8 cellular contexts compared by ENCODE assay signal in genomic region chr9:41237110-41237749, GRCh38. TPM values are rescaled to one million over a fixed set of nuclear protein-coding genes. Genes with fewer than 3 reads are reported as not detected.
DNase-seq lines count a peak whose midpoint lies in the region; TF ChIP-seq lines count a peak whose summit lies in the region.
"Not testable (repeated sequence)": the region's sequence is repeated elsewhere in the genome, so short reads cannot be mapped to it uniquely, and the experiment has no call there.

No MANE protein-coding gene starts in this region.

- not testable (repeated sequence) for H2AFZ ChIP-seq in osteoblast (ENCODE audit: low read length)

- not testable (repeated sequence) for TF ChIP-seq CTCF in HEK293 (tag by site-specific recombination; IDR thresholded peaks at IDR 0.05); WI38 (IDR thresholded peaks at IDR 0.05; ENCODE audit: low read depth, low read length); endothelial cell (IDR thresholded peaks at IDR 0.05; ENCODE audit: unreplicated experiment); osteoblast (IDR thresholded peaks at IDR 0.05; ENCODE audit: extremely low read depth, low read depth, low read length); suprapubic skin (IDR thresholded peaks at IDR 0.05)

- H3K27ac ChIP-seq in CD4-positive, alpha-beta memory T cell (ENCODE audit: low read depth, low read length); HEK293 (ENCODE audit: extremely low read depth, low read depth, low read length); osteoblast (ENCODE audit: low read depth, low read length); suprapubic skin: not testable (repeated sequence)

- TF ChIP-seq POLR2A in suprapubic skin (IDR thresholded peaks at IDR 0.05), result not testable (repeated sequence)

- H3K4me3 ChIP-seq in CD4-positive, alpha-beta memory T cell (ENCODE audit: low read length in 2 of 2); osteoblast (ENCODE audit: insufficient read depth, low read length): not testable (repeated sequence)
- H3K4me3 ChIP-seq in HEK293 (ENCODE audit: low read depth, low read length), result peak overlapping the region; percentile 32
- 0 out of 2 replicates have a peak overlapping the region, but pooled peaks have one; percentile 8 for H3K4me3 ChIP-seq in WI38 (ENCODE audit: low read depth, low read length)
- H3K4me3 ChIP-seq in suprapubic skin, result peak overlapping the region; percentile 9

- not testable (repeated sequence) for H3K4me1 Mint-ChIP-seq in CD4-positive, alpha-beta memory T cell; endothelial cell (ENCODE audit: unreplicated experiment); immature natural killer cell

- not testable (repeated sequence) for H3K36me3 Mint-ChIP-seq in CD4-positive, alpha-beta memory T cell; endothelial cell (ENCODE audit: low read depth, unreplicated experiment); immature natural killer cell

- H4K20me1 ChIP-seq in osteoblast (ENCODE audit: insufficient read depth, low read length), result not testable (repeated sequence)

- not testable (repeated sequence) for H3K27me3 ChIP-seq in CD4-positive, alpha-beta memory T cell (ENCODE audit: insufficient read depth, low read length); osteoblast (ENCODE audit: insufficient read depth, low read length); suprapubic skin

- peak in 3 of 5 donors; percentile 16 to 38 (median 20) for DNase-seq in CD4-positive, alpha-beta memory T cell
- DNase-seq in activated gamma-delta T cell treated with Interleukin-2 at 50 U/mL for 16 hours (peak; percentile 32), endothelial cell (ENCODE audit: low spot score) (peak; percentile 33), immature natural killer cell (peak; percentile 17 to 48 (median 23)), osteoblast (ENCODE audit: insufficient read length, low spot score, missing footprints) (peak; percentile 9), suprapubic skin (ENCODE audit: low spot score in 2 of 2) (peak; percentile 46 to 81)

- TF ChIP-seq EP300 in suprapubic skin (IDR thresholded peaks at IDR 0.05), result not testable (repeated sequence)

- not testable (repeated sequence) for H3K27ac Mint-ChIP-seq in CD4-positive, alpha-beta memory T cell; endothelial cell (ENCODE audit: unreplicated experiment); immature natural killer cell

- WGBS in suprapubic skin, result 80% methylated on average over 32 of the region's 51 CpGs

- H3K4me2 ChIP-seq in osteoblast (ENCODE audit: insufficient read depth, low read length), result not testable (repeated sequence)

- intact Hi-C loops in CD4-positive, alpha-beta memory T cell (cut with micrococcal nuclease), result not testable (repeated sequence)

- peaks cover 0 to 37% (median 25%) of the 10 kb centered on the region in 8 donors for H3K9me3 Mint-ChIP-seq in CD4-positive, alpha-beta memory T cell
- H3K9me3 Mint-ChIP-seq in endothelial cell (ENCODE audit: unreplicated experiment) (peaks cover 22% of the 10 kb centered on the region), immature natural killer cell (peaks cover 20 to 46% (median 36%) of the 10 kb centered on the region in 6 donors)

- CTCF ChIA-PET in CD4-positive, alpha-beta memory T cell (lab: Charles Lee; ENCODE audit: partially characterized antibody); HEK293 (lab: Yijun Ruan, JAX): not testable (repeated sequence)

- POLR2A ChIA-PET in CD4-positive, alpha-beta memory T cell (lab: Charles Lee; ENCODE audit: partially characterized antibody); HEK293 (lab: Yijun Ruan, JAX): not testable (repeated sequence)

- H3K9me3 ChIP-seq in CD4-positive, alpha-beta memory T cell (ENCODE audit: control insufficient read depth in 1 of 2, low read length in 2 of 2); HEK293 (ENCODE audit: control insufficient read depth, insufficient read depth, low read depth, low read length); osteoblast (ENCODE audit: low read depth, low read length); suprapubic skin: not testable (repeated sequence)

- H3K4me1 ChIP-seq in CD4-positive, alpha-beta memory T cell (ENCODE audit: insufficient read depth, low read length); HEK293 (ENCODE audit: control insufficient read depth, insufficient read depth, low read length); osteoblast (ENCODE audit: insufficient read depth, low read length); suprapubic skin: not testable (repeated sequence)

- not testable (repeated sequence) for H3K4me3 Mint-ChIP-seq in CD4-positive, alpha-beta memory T cell; endothelial cell (ENCODE audit: unreplicated experiment); immature natural killer cell

- not testable (repeated sequence) for H3K27me3 Mint-ChIP-seq in CD4-positive, alpha-beta memory T cell; immature natural killer cell (ENCODE audit: low read depth in 3 of 3)
- peaks cover 13% of the 10 kb centered on the region for H3K27me3 Mint-ChIP-seq in endothelial cell (ENCODE audit: unreplicated experiment)

- not testable (repeated sequence) for H3K36me3 ChIP-seq in CD4-positive, alpha-beta memory T cell (ENCODE audit: insufficient read depth, low read length); HEK293 (ENCODE audit: control insufficient read depth in 2 of 2, insufficient read depth in 1 of 2, low read length in 2 of 2); osteoblast (ENCODE audit: insufficient read depth, low read length); suprapubic skin

- H3K79me2 ChIP-seq in osteoblast (ENCODE audit: insufficient read depth, low read length), result not testable (repeated sequence)

RNA-seq across cellular contexts. Expression of gene ZNG1F, which starts 48.1 kb away (rescaled TPM):
- total RNA-seq in CD4-positive, alpha-beta memory T cell, result 1 to 10 TPM; 7.9 to 9.7 TPM
- 1 to 10 TPM; 3.7 to 3.8 TPM for polyA plus RNA-seq in CD4-positive, alpha-beta memory T cell
- 8.2 TPM for total RNA-seq in endothelial cell (ENCODE audit: unreplicated experiment)
- 1 to 10 TPM in 2 of 3 donors, under 1 TPM in 1; 0.86 to 7.3 (median 1.4) TPM for polyA plus RNA-seq in immature natural killer cell
- total RNA-seq in osteoblast, result 5.9 and 7.2 TPM in 2 replicates
- 10 to 100 TPM in 2 of 4 donors, 1 to 10 TPM in 2; 8.1 to 20.8 (median 12.4) TPM for total RNA-seq in suprapubic skin

Comparison
In these comparisons a context has a peak if more than half of its experiments do, and no peak if none do; other contexts are left out.
1. DNase-seq: peak in every context shown above with its lines; median percentile 64 in suprapubic skin; 33 in endothelial cell; 32 in activated gamma-delta T cell treated with Interleukin-2 at 50 U/mL for 16 hours; 23 in immature natural killer cell; 20 in CD4-positive, alpha-beta memory T cell; 9 in osteoblast.